Comparison of ENCODE assay signal across 1 cellular context in genomic region chr11:95088946-95089619, GRCh38.
A peak's percentile ranks its signal among the peaks of the same experiment; 100 is the strongest.
TF ChIP-seq lines count a peak whose summit lies in the region.

No MANE protein-coding gene starts in this region.

TF ChIP-seq in K562, 482 proteins besides CTCF, POLR2A, EP300 and RAD21 (continues in another document):
- 0 out of 2 replicates have a peak, but pooled peaks have one; percentile 38 for TF ChIP-seq LCOR (CRISPR knock-in tag; IDR thresholded peaks at IDR 0.05)
- TF ChIP-seq TRIM25 (IDR thresholded peaks at IDR 0.05; ENCODE audit: borderline replicate concordance), result no peak
- TF ChIP-seq CXXC5 (CRISPR knock-in tag; IDR thresholded peaks at IDR 0.05), result no peak
- no peak for TF ChIP-seq EHMT2 (IDR thresholded peaks at IDR 0.05)
- TF ChIP-seq ATF7 (IDR thresholded peaks at IDR 0.05), result no peak; the same call in 1 of the 2 replicates
- TF ChIP-seq OTX1 (CRISPR knock-in tag; IDR thresholded peaks at IDR 0.05), result no peak
- TF ChIP-seq GABPA (tag; conservative IDR thresholded peaks at IDR 0.05; ENCODE audit: low read depth), result 0 out of 2 replicates have a peak, but pooled peaks have one; percentile 5
- TF ChIP-seq USF1 (CRISPR knock-in tag; IDR thresholded peaks at IDR 0.05), result 0 out of 2 replicates have a peak, but pooled peaks have one; percentile 11
- TF ChIP-seq ZNF12 (CRISPR knock-in tag; IDR thresholded peaks at IDR 0.05), result no peak
- TF ChIP-seq FOXJ2 (tag; IDR thresholded peaks at IDR 0.05), result no peak
- 0 out of 4 replicates have a peak, but pooled peaks have one; percentile 10 to 38 for TF ChIP-seq KDM1A (IDR thresholded peaks at IDR 0.05)
- no peak for TF ChIP-seq CBFB (CRISPR knock-in tag; IDR thresholded peaks at IDR 0.05)
- TF ChIP-seq BRF1 (IDR thresholded peaks at IDR 0.05; ENCODE audit: borderline replicate concordance, extremely low read depth, insufficient read length), result no peak
- no peak for TF ChIP-seq MAFK (IDR thresholded peaks at IDR 0.05; ENCODE audit: low read length)
- no peak for TF ChIP-seq KLF1 (tag; IDR thresholded peaks at IDR 0.05)
- TF ChIP-seq CREB3 (tag; conservative IDR thresholded peaks at IDR 0.05; ENCODE audit: low read depth), result no peak
- TF ChIP-seq EGR1 (conservative IDR thresholded peaks at IDR 0.05), result 0 out of 2 replicates have a peak, but pooled peaks have one; percentile 10
- no peak for TF ChIP-seq HEY1 (CRISPR knock-in tag; IDR thresholded peaks at IDR 0.05; ENCODE audit: borderline replicate concordance)
- TF ChIP-seq MNT (conservative IDR thresholded peaks at IDR 0.05), result no peak
- no peak for TF ChIP-seq RUNX1 (IDR thresholded peaks at IDR 0.05; ENCODE audit: low read depth)
- no peak for TF ChIP-seq ZNF280A (IDR thresholded peaks at IDR 0.05; ENCODE audit: low read depth, partially characterized antibody)
- TF ChIP-seq HDAC2 (IDR thresholded peaks at IDR 0.05), result peak; percentile 51; the same call in 1 of the 2 replicates
- TF ChIP-seq HMGN3 (IDR thresholded peaks at IDR 0.05; ENCODE audit: borderline replicate concordance, extremely low read depth, insufficient read length, low read depth, low read length), result no peak
- no peak for TF ChIP-seq THRA (IDR thresholded peaks at IDR 0.05)
- TF ChIP-seq SETDB1 (IDR thresholded peaks at IDR 0.05; ENCODE audit: low read length), result no peak
- no peak for TF ChIP-seq BACH1 (tag; IDR thresholded peaks at IDR 0.05)
- no peak for TF ChIP-seq TSHZ1 (CRISPR knock-in tag; IDR thresholded peaks at IDR 0.05)
- no peak for TF ChIP-seq THAP12 (CRISPR knock-in tag; IDR thresholded peaks at IDR 0.05)
- peak in 1 of 2 experiments; percentile 80; a peak in 2 of 4 replicates for TF ChIP-seq MLLT1 (IDR thresholded peaks at IDR 0.05)
- no peak for TF ChIP-seq SMARCA5 (IDR thresholded peaks at IDR 0.05)
- peak; percentile 77 for TF ChIP-seq PHF20 (IDR thresholded peaks at IDR 0.05; ENCODE audit: partially characterized antibody)
- TF ChIP-seq TEAD4 (IDR thresholded peaks at IDR 0.05; ENCODE audit: low read length), result no peak
- TF ChIP-seq TEAD4 (CRISPR knock-in tag; IDR thresholded peaks at IDR 0.05; ENCODE audit: borderline replicate concordance), result no peak
- TF ChIP-seq RERE (CRISPR knock-in tag; IDR thresholded peaks at IDR 0.05; ENCODE audit: borderline replicate concordance), result 0 out of 2 replicates have a peak, but pooled peaks have one; percentile 39
- no peak for TF ChIP-seq CBX5 (IDR thresholded peaks at IDR 0.05; ENCODE audit: borderline replicate concordance, low read depth)
- no peak for TF ChIP-seq GTF2E2 (tag; IDR thresholded peaks at IDR 0.05)
- no peak for TF ChIP-seq U2AF2 (optimal IDR thresholded peaks at IDR 0.05; ENCODE audit: low read depth, low read length)
- no peak for TF ChIP-seq RCOR1 (IDR thresholded peaks at IDR 0.05; ENCODE audit: borderline replicate concordance in 1 of 2, low read depth in 2 of 2, low read length in 2 of 2)
- 0 out of 2 replicates have a peak, but pooled peaks have one; percentile 38 for TF ChIP-seq NFRKB (IDR thresholded peaks at IDR 0.05; ENCODE audit: low read depth)
- TF ChIP-seq SUPT5H (IDR thresholded peaks at IDR 0.05), result 0 out of 2 replicates have a peak, but pooled peaks have one; percentile 64
- no peak for TF ChIP-seq ZBTB8A (IDR thresholded peaks at IDR 0.05; ENCODE audit: partially characterized antibody)
